In the genomic region with DNA sequence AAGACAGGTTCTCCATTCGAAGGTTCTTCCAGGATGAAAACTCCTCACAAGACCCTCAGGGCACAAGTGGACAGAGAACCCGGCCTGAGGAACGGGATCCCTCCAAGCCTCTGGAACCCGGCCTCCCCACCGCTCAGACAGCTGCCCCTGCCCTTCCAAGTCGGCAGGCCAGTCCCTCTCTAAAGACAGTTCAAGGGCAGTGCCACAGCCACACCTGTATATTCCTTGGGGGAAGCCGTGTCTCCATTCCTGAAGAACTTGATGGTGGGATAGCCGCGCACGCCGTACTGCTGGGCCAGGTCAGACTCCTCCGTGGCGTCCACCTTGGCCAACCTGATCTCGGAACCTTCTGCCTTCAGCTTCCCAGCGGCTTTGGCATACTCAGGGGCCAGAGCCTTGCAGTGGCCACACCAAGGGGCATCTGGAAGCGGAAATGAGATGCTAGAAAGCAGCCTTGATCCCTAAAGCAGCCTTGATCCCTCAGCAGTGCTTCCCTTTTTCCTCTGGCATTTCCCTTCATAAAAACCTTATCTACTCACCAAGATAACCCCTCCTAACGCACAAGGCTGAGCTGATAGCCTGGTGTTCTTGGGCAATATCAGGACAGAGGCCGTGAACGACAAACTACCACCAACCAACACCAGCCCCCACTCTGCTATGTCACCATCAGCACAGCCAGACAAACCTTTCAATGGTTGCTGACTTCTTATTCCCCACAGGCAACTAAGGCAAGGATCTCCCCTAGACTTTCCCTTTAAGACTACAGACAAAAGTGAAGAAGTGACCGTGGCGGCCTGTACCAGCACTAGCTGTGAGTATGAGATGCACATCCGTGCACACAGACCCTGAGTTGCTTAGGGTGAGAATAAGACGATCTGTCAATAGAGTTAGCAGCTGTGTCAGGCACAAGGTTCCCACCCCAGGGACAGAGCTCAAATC, we compare ENCODE assay signal across 8 cellular contexts. TPM values are rescaled to one million over a fixed set of nuclear protein-coding genes. Genes with fewer than 3 reads are reported as not detected.
DNase-seq lines count a peak whose midpoint lies in the region; ATAC-seq, FAIRE-seq and TF ChIP-seq lines count a peak whose summit lies in the region.

No MANE protein-coding gene starts in this region.

- H3K9ac ChIP-seq in OCI-LY3 (ENCODE audit: low read length): peak overlapping the region; percentile 90

- FAIRE-seq in pancreas (lab: Jason Lieb, UNC): no peak

- H3K27me3 ChIP-seq in DOHH2 (ENCODE audit: control insufficient read depth, low read length) (no peaks in the 10 kb centered on the region), OCI-LY3 (ENCODE audit: low read depth, low read length) (no peaks in the 10 kb centered on the region), pancreas (no peaks in the 10 kb centered on the region)

- H3K79me2 ChIP-seq in DOHH2 (ENCODE audit: control insufficient read depth, low read length): peaks cover 93% of the 10 kb centered on the region
- H3K79me2 ChIP-seq in OCI-LY3 (ENCODE audit: low read length): peaks cover 90% of the 10 kb centered on the region

- no peak overlapping the region for H2AFZ ChIP-seq in OCI-LY3 (ENCODE audit: low read depth, low read length)

- peaks cover 17% of the 10 kb centered on the region for H3K27me3 Mint-ChIP-seq in endothelial cell (ENCODE audit: unreplicated experiment)

- 21 to 26% methylated on average over 23 of the region's 23 CpGs for WGBS in pancreas, 2 donors

- H3K27ac ChIP-seq in DOHH2 (ENCODE audit: low read depth, low read length): no peak overlapping the region
- H3K27ac ChIP-seq in OCI-LY3 (ENCODE audit: low read length): peak overlapping the region; percentile 76
- peak overlapping the region; percentile 86 to 95 (median 90) for H3K27ac ChIP-seq in pancreas

- H3K4me3 ChIP-seq in DOHH2 (ENCODE audit: low read length) (peak overlapping the region; percentile 88), OCI-LY3 (ENCODE audit: low read length) (peak overlapping the region; percentile 98), pancreas (peak overlapping the region; percentile 90 to 99 (median 98))

- peaks cover 27% of the 10 kb centered on the region for H3K36me3 Mint-ChIP-seq in endothelial cell (ENCODE audit: low read depth, unreplicated experiment)

- no peaks in the 10 kb centered on the region for H3F3A ChIP-seq in DOHH2 (ENCODE audit: control insufficient read depth, insufficient read depth)

- H3K4me2 ChIP-seq in DOHH2 (ENCODE audit: low read length): peak overlapping the region; percentile 97
- H3K4me2 ChIP-seq in OCI-LY3 (ENCODE audit: low read length): peak overlapping the region; percentile 89

- ATAC-seq in pancreas (no peak), HG02642 (IDR thresholded peaks at IDR 0.05; ENCODE audit: poor library complexity, unreplicated experiment) (no peak)

- H3K4me1 ChIP-seq in DOHH2 (ENCODE audit: control insufficient read depth, low read length): peaks cover 35% of the 10 kb centered on the region
- H3K4me1 ChIP-seq in OCI-LY3 (ENCODE audit: low read length): peaks cover 23% of the 10 kb centered on the region
- H3K4me1 ChIP-seq in pancreas: peaks cover 6 to 40% (median 22%) of the 10 kb centered on the region in 3 donors

- H3K4me3 Mint-ChIP-seq in endothelial cell (ENCODE audit: unreplicated experiment): peak overlapping the region; percentile 98

- H3K9me3 Mint-ChIP-seq in endothelial cell (ENCODE audit: unreplicated experiment): no peaks in the 10 kb centered on the region

- no peaks in the 10 kb centered on the region for H3K9me2 ChIP-seq in DOHH2 (replicated peaks; ENCODE audit: control insufficient read depth, low read length)

- peaks cover 31% of the 10 kb centered on the region for H3K4me1 Mint-ChIP-seq in endothelial cell (ENCODE audit: unreplicated experiment)

- H3K27ac Mint-ChIP-seq in endothelial cell (ENCODE audit: unreplicated experiment): peak overlapping the region; percentile 91

- H4K20me1 ChIP-seq in DOHH2 (ENCODE audit: control insufficient read depth, insufficient read depth, low read depth, low read length) (peaks cover 28% of the 10 kb centered on the region), OCI-LY3 (ENCODE audit: insufficient read depth, low read length) (peaks cover 33% of the 10 kb centered on the region)

- H3K36me3 ChIP-seq in DOHH2 (ENCODE audit: control insufficient read depth, low read length) (peaks cover 83% of the 10 kb centered on the region), OCI-LY3 (replicated peaks; ENCODE audit: low read depth, low read length) (peaks cover 48% of the 10 kb centered on the region), pancreas (peaks cover 0 to 26% (median 22%) of the 10 kb centered on the region in 3 donors)

- intact Hi-C loops in pancreas (cut with DNase I): no loop called here

- DNase-seq in endothelial cell (ENCODE audit: low spot score): no peak
- peak in 2 of 6 donors; percentile 54 to 61 for DNase-seq in pancreas
- DNase-seq in cerebellum (ENCODE audit: low spot score): no peak
- no peak for DNase-seq in NCI-H1694 treated with DMSO at 0.1 percent for 48 hours (lab: John Stamatoyannopoulos, UW)
- DNase-seq in globus pallidus (ENCODE audit: low spot score): no peak

- H3K9me3 ChIP-seq in DOHH2 (ENCODE audit: control insufficient read depth, insufficient read depth, low read length) (no peaks in the 10 kb centered on the region), OCI-LY3 (ENCODE audit: insufficient read depth, low read length) (no peaks in the 10 kb centered on the region), pancreas (no peaks in the 10 kb centered on the region)

- no peak for TF ChIP-seq CTCF in DOHH2 (IDR thresholded peaks at IDR 0.05; ENCODE audit: low read depth, low read length, poor library complexity, severe bottlenecking)
- TF ChIP-seq CTCF in OCI-LY3 (IDR thresholded peaks at IDR 0.05; ENCODE audit: low read depth, low read length): no peak
- no peak for TF ChIP-seq CTCF in endothelial cell (IDR thresholded peaks at IDR 0.05; ENCODE audit: unreplicated experiment)
- TF ChIP-seq CTCF in pancreas (IDR thresholded peaks at IDR 0.05): no peak

RNA-seq across cellular contexts. Expression of gene P4HB, which starts 1.1 kb away (rescaled TPM):
- total RNA-seq in endothelial cell (ENCODE audit: unreplicated experiment) (678 TPM), pancreas (1,000 to 10,000 TPM; 1,057 to 2,130 (median 1,556) TPM), cerebellum (75.4 TPM)
- 1,000 to 10,000 TPM in 1 of 2 donors, 100 to 1,000 TPM in 1; 876 to 1,399 TPM for polyA plus RNA-seq in pancreas

RNA-seq across cellular contexts. Expression of gene ARHGDIA, which starts 11.9 kb away (rescaled TPM):
- total RNA-seq in endothelial cell (ENCODE audit: unreplicated experiment) (443 TPM), pancreas (100 to 1,000 TPM in 5 of 6 donors, 10 to 100 TPM in 1; 99.5 to 170 (median 160) TPM), cerebellum (18.3 TPM)
- polyA plus RNA-seq in pancreas: 100 to 1,000 TPM; 157 to 225 TPM

RNA-seq across cellular contexts. Expression of gene PPP1R27, which starts 24.4 kb away (rescaled TPM):
- not detected for total RNA-seq in endothelial cell (ENCODE audit: unreplicated experiment)
- total RNA-seq in pancreas: under 1 TPM in 1 of 6 donors, not detected in 5; 0.19 TPM
- 1 to 10 TPM; 1.1 to 1.5 TPM for polyA plus RNA-seq in pancreas
- not detected for total RNA-seq in cerebellum

RNA-seq across cellular contexts. Expression of gene MCRIP1, which starts 26.1 kb away (rescaled TPM):
- total RNA-seq in endothelial cell (ENCODE audit: unreplicated experiment): 190 TPM
- total RNA-seq in pancreas: 10 to 100 TPM; 28.9 to 64.0 (median 50.2) TPM
- polyA plus RNA-seq in pancreas: 100 to 1,000 TPM; 133 to 203 TPM
- 64.7 TPM for total RNA-seq in cerebellum

RNA-seq across cellular contexts. Expression of gene ALYREF, which starts 32.1 kb away (rescaled TPM):
- 127 TPM for total RNA-seq in endothelial cell (ENCODE audit: unreplicated experiment)
- 10 to 100 TPM; 14.4 to 27.8 (median 23.4) TPM for total RNA-seq in pancreas
- polyA plus RNA-seq in pancreas: 10 to 100 TPM; 10.3 to 22.6 TPM
- total RNA-seq in cerebellum: 39.7 TPM
